ENCODE assay signal across 29 cellular contexts in the genomic region with DNA sequence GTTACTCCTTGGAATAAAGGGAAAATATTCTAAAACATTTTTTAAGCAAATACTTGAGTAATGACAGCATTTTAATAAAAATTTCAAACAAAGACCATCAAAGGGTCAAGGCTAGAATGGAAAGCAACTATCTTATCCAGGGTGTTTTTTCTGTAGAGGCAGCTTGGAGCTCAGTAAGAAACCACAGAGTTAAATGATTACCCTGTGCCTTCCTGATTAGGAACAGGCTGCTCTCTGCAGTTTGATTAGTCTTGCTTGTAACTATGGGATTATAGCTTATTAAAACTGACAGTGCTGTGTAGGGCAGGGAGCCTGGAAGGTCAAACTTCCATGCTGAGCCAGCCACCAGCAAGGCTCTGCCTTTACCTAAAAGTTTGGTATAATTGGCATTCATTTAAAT.
"Had no signal": no experiment of that assay in that cellular context is flagged by ENCODE, and none has a peak within 500 bp of the region (broad histone marks: within the 10 kb centered on the region; RNA-seq: fewer than 3 reads in every experiment).

No MANE protein-coding gene starts in this region.

- H3K27me3 ChIP-seq: breast epithelium, esophagus muscularis mucosa, foreskin keratinocyte, heart left ventricle, stomach, tibial artery, upper lobe of right lung had no signal

- H3K4me3 Mint-ChIP-seq: activated CD4-positive, alpha-beta memory T cell treated with anti-CD3 and anti-CD28 coated beads, Interleukin-2, amount 10 ng/mL, durations not matched to agents 7 days and 5 days; activated CD4-positive, alpha-beta T cell treated with anti-CD3 and anti-CD28 coated beads, Interleukin-2, amount 10 ng/mL, durations not matched to agents 7 days and 5 days; activated T-cell treated with anti-CD3 and anti-CD28 coated beads, Interleukin-2, amount 50 U/mL, for 24 hours; dendritic cell treated with granulocyte-macrophage colony-stimulating factor and Interleukin-4, amounts not matched to agents 40 ng/mL and 50 ng/mL, for 4 days; immature natural killer cell; memory B cell; natural killer cell; stimulated activated naive B cell treated with anti-CD40 and anti-IgM and Interleukin-4, amounts not matched to agents 10 μg/mL and 1 μg/mL and 100 μg/mL, for 72 hours; WTC11 had no signal

- H3K4me1 ChIP-seq: breast epithelium, foreskin keratinocyte, stomach, tibial artery had no signal

- ATAC-seq: foreskin keratinocyte; heart left ventricle; natural killer cell; right cardiac atrium; stimulated activated naive B cell treated with anti-CD40 and anti-IgM and Interleukin-4, amounts not matched to agents 10 μg/mL and 1 μg/mL and 100 μg/mL, for 72 hours; upper lobe of right lung had no signal

- H3K36me3 ChIP-seq: breast epithelium had no signal

- DNase-seq: activated CD4-positive, alpha-beta memory T cell treated with anti-CD3 and anti-CD28 coated beads, Interleukin-2, amount 10 ng/mL, durations not matched to agents 7 days and 5 days; activated CD4-positive, alpha-beta T cell treated with anti-CD3 and anti-CD28 coated beads for 1 hour; activated CD4-positive, alpha-beta T cell treated with anti-CD3 and anti-CD28 coated beads, Interleukin-2, amount 10 ng/mL, durations not matched to agents 7 days and 5 days; activated CD8-positive, alpha-beta memory T cell treated with anti-CD3 and anti-CD28 coated beads, Interleukin-2, amount 50 U/mL, for 48 hours; activated gamma-delta T cell treated with Interleukin-2 at 50 U/mL for 16 hours; activated naive CD4-positive, alpha-beta T cell treated with anti-CD3 and anti-CD28 coated beads, Interleukin-2, amount 50 U/mL, for 16 hours; activated T-cell treated with anti-CD3 and anti-CD28 coated beads, Interleukin-2, amount 50 U/mL, for 24 hours; amniotic stem cell; central memory CD4-positive, alpha-beta T cell; effector CD4-positive, alpha-beta T cell; foreskin keratinocyte; heart left ventricle; hypothalamus; immature natural killer cell; kidney; natural killer cell; right cardiac atrium; stimulated activated CD4-positive, alpha-beta T cell treated with anti-CD3 and anti-CD28 coated beads, Interleukin-15, amount 100 ng/mL, for 24 hours; stimulated activated CD4-positive, alpha-beta T cell treated with anti-CD3 and anti-CD28 coated beads, Interleukin-2, amount 100 ng/mL, for 24 hours; stimulated activated naive B cell treated with anti-CD40 and anti-IgM and Interleukin-4, amounts not matched to agents 10 μg/mL and 1 μg/mL and 100 μg/mL, for 72 hours; stomach; T1000; tibial artery; upper lobe of right lung had no signal

- H3K27ac Mint-ChIP-seq: activated CD4-positive, alpha-beta memory T cell treated with anti-CD3 and anti-CD28 coated beads, Interleukin-2, amount 10 ng/mL, durations not matched to agents 7 days and 5 days; activated CD4-positive, alpha-beta T cell treated with anti-CD3 and anti-CD28 coated beads, Interleukin-2, amount 10 ng/mL, durations not matched to agents 7 days and 5 days; activated T-cell treated with anti-CD3 and anti-CD28 coated beads, Interleukin-2, amount 50 U/mL, for 24 hours; dendritic cell treated with granulocyte-macrophage colony-stimulating factor and Interleukin-4, amounts not matched to agents 40 ng/mL and 50 ng/mL, for 4 days; immature natural killer cell; memory B cell; natural killer cell; stimulated activated naive B cell treated with anti-CD40 and anti-IgM and Interleukin-4, amounts not matched to agents 10 μg/mL and 1 μg/mL and 100 μg/mL, for 72 hours; WTC11 had no signal

- H3K9me3 ChIP-seq: breast epithelium, esophagus muscularis mucosa, heart left ventricle, stomach, tibial artery, upper lobe of right lung had no signal

- H3K9me3 Mint-ChIP-seq: activated CD4-positive, alpha-beta memory T cell treated with anti-CD3 and anti-CD28 coated beads, Interleukin-2, amount 10 ng/mL, durations not matched to agents 7 days and 5 days; activated CD4-positive, alpha-beta T cell treated with anti-CD3 and anti-CD28 coated beads, Interleukin-2, amount 10 ng/mL, durations not matched to agents 7 days and 5 days; activated T-cell treated with anti-CD3 and anti-CD28 coated beads, Interleukin-2, amount 50 U/mL, for 24 hours; immature natural killer cell; natural killer cell had no signal

- H3K4me3 ChIP-seq: breast epithelium, esophagus muscularis mucosa, heart left ventricle, stomach, tibial artery, upper lobe of right lung had no signal

- H3K4me1 Mint-ChIP-seq: immature natural killer cell had no signal

- H3K27ac ChIP-seq: breast epithelium, esophagus muscularis mucosa, foreskin keratinocyte, heart left ventricle, stomach, tibial artery, upper lobe of right lung had no signal

- H3K27me3 Mint-ChIP-seq: activated CD4-positive, alpha-beta memory T cell treated with anti-CD3 and anti-CD28 coated beads, Interleukin-2, amount 10 ng/mL, durations not matched to agents 7 days and 5 days; activated T-cell treated with anti-CD3 and anti-CD28 coated beads, Interleukin-2, amount 50 U/mL, for 24 hours; dendritic cell treated with granulocyte-macrophage colony-stimulating factor and Interleukin-4, amounts not matched to agents 40 ng/mL and 50 ng/mL, for 4 days; memory B cell; stimulated activated naive B cell treated with anti-CD40 and anti-IgM and Interleukin-4, amounts not matched to agents 10 μg/mL and 1 μg/mL and 100 μg/mL, for 72 hours had no signal
